Comparison of ENCODE assay signal across 10 cellular contexts in genomic region chr1:158148458-158148857, GRCh38. TPM values are rescaled to one million over a fixed set of nuclear protein-coding genes. Genes with fewer than 3 reads are reported as not detected.
DNase-seq lines count a peak whose midpoint lies in the region; ATAC-seq and TF ChIP-seq lines count a peak whose summit lies in the region.
"Had no signal": no experiment of that assay in that cellular context is flagged by ENCODE, and none has a peak within 500 bp of the region (broad histone marks: within the 10 kb centered on the region; RNA-seq: fewer than 3 reads in every experiment).

No MANE protein-coding gene starts in this region.

- H3K27me3 ChIP-seq in RWPE2 (ENCODE audit: insufficient read depth, poor library complexity, severe bottlenecking): no peaks in the 10 kb centered on the region

- no peaks in the 10 kb centered on the region for H3K9me3 Mint-ChIP-seq in activated naive CD4-positive, alpha-beta T cell treated with anti-CD3 and anti-CD28 coated beads, Interleukin-2, amount 50 U/mL, for 24 hours
- no peaks in the 10 kb centered on the region for H3K9me3 Mint-ChIP-seq in immature natural killer cell

- peaks cover 48% of the 10 kb centered on the region for H3K4me1 ChIP-seq in RWPE2 (ENCODE audit: insufficient read depth, poor library complexity, severe bottlenecking)

- DNase-seq in activated naive CD4-positive, alpha-beta T cell treated with anti-CD3 and anti-CD28 coated beads, Interleukin-2, amount 50 U/mL, for 16 hours: no peak
- DNase-seq in RWPE2 (ENCODE audit: low spot score): no peak
- DNase-seq in immature natural killer cell: no peak
- no peak for DNase-seq in substantia nigra (lab: John Stamatoyannopoulos, UW)
- no peak for DNase-seq in dedifferentiated amniotic fluid mesenchymal stem cell (ENCODE audit: extremely low spot score)
- DNase-seq: KBM-7, NCI-H446 had no signal

- H3K27ac Mint-ChIP-seq in activated naive CD4-positive, alpha-beta T cell treated with anti-CD3 and anti-CD28 coated beads, Interleukin-2, amount 50 U/mL, for 24 hours: peak overlapping the region; percentile 92
- peak overlapping the region; percentile 62 to 87 (median 72) for H3K27ac Mint-ChIP-seq in immature natural killer cell

- peaks cover 30% of the 10 kb centered on the region for H3K4me1 Mint-ChIP-seq in activated naive CD4-positive, alpha-beta T cell treated with anti-CD3 and anti-CD28 coated beads, Interleukin-2, amount 50 U/mL, for 24 hours
- H3K4me1 Mint-ChIP-seq in immature natural killer cell: peaks cover 23 to 40% of the 10 kb centered on the region in 2 donors

- H3K4me3 ChIP-seq in RWPE2 (ENCODE audit: severe bottlenecking): no peak overlapping the region

- H3K27me3 Mint-ChIP-seq in activated naive CD4-positive, alpha-beta T cell treated with anti-CD3 and anti-CD28 coated beads, Interleukin-2, amount 50 U/mL, for 24 hours: no peaks in the 10 kb centered on the region
- peaks cover 7 to 15% (median 8%) of the 10 kb centered on the region in 3 donors for H3K27me3 Mint-ChIP-seq in immature natural killer cell (ENCODE audit: low read depth in 3 of 3)

- H3K36me3 Mint-ChIP-seq in activated naive CD4-positive, alpha-beta T cell treated with anti-CD3 and anti-CD28 coated beads, Interleukin-2, amount 50 U/mL, for 24 hours: no peaks in the 10 kb centered on the region
- H3K36me3 Mint-ChIP-seq in immature natural killer cell: no peaks in the 10 kb centered on the region

- no peak for TF ChIP-seq CTCF in RWPE2 (IDR thresholded peaks at IDR 0.05; ENCODE audit: poor library complexity, severe bottlenecking)

- ATAC-seq in RWPE2 (ENCODE audit: low read depth): no peak
- no peak for ATAC-seq in GM18907 (IDR thresholded peaks at IDR 0.05; ENCODE audit: unreplicated experiment)
- ATAC-seq in HG02571 (IDR thresholded peaks at IDR 0.05; ENCODE audit: unreplicated experiment): no peak

- H3K36me3 ChIP-seq in RWPE2 (ENCODE audit: low read depth): no peaks in the 10 kb centered on the region

- H3K9me3 ChIP-seq in RWPE2 (ENCODE audit: severe bottlenecking): no peaks in the 10 kb centered on the region

- H3K27ac ChIP-seq in RWPE2 (ENCODE audit: poor library complexity, severe bottlenecking) (peak overlapping the region; percentile 97), substantia nigra (ENCODE audit: low read depth, low read length, poor library complexity, severe bottlenecking) (peak overlapping the region; percentile 78)

- peak overlapping the region; percentile 88 for H3K4me3 Mint-ChIP-seq in activated naive CD4-positive, alpha-beta T cell treated with anti-CD3 and anti-CD28 coated beads, Interleukin-2, amount 50 U/mL, for 24 hours
- peak overlapping the region; percentile 91 to 96 (median 95) for H3K4me3 Mint-ChIP-seq in immature natural killer cell

RNA-seq across cellular contexts. Expression of gene CD1D, which starts 32.2 kb away (rescaled TPM):
- 1 to 10 TPM in 2 of 3 donors, not detected in 1; 2.9 to 8.7 TPM for polyA plus RNA-seq in immature natural killer cell
